Comparison of ENCODE assay signal across 28 cellular contexts in the genomic region with DNA sequence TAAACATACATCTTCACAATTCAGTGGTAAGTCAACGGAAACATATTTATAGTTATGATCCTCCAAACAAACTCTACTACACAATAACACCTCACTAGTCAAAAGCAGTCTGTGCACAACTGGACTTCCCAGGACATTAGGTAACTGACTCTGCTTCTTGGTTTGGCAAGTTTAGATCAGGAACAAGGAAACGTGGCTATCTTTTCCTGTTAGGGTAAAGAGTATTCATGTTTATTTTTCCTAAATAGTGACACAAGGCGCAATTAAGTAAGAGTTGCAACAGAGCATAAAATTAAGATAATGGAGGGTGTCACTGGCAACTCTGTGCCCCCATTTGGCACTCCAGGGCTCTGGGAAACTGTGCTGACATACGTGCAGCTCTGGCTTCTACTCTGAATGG.
A peak's percentile ranks its signal among the peaks of the same experiment; 100 is the strongest.
DNase-seq lines count a peak whose midpoint lies in the region; ATAC-seq, FAIRE-seq and TF ChIP-seq lines count a peak whose summit lies in the region.
"Had no signal": no experiment of that assay in that cellular context is flagged by ENCODE, and none has a peak within 500 bp of the region (broad histone marks: within the 10 kb centered on the region; RNA-seq: fewer than 3 reads in every experiment).

No MANE protein-coding gene starts in this region.

- H3K9me3 ChIP-seq in Peyer's patch (no peaks in the 10 kb centered on the region), hepatocyte (ENCODE audit: low read depth) (no peaks in the 10 kb centered on the region), pancreas (no peaks in the 10 kb centered on the region)

- H3K9me3 Mint-ChIP-seq in stimulated activated memory B cell treated with anti-CD40 and anti-IgM and Interleukin-4, amounts not matched to agents 10 μg/mL and 1 μg/mL and 100 μg/mL, for 72 hours: no peaks in the 10 kb centered on the region
- H3K9me3 Mint-ChIP-seq: CD8-positive, alpha-beta memory T cell had no signal

- no peaks in the 10 kb centered on the region for H4K20me1 ChIP-seq in hepatocyte (ENCODE audit: insufficient read depth, poor library complexity, severe bottlenecking)

- no peaks in the 10 kb centered on the region for H3K79me2 ChIP-seq in hepatocyte

- intact Hi-C loops in pancreas (cut with DNase I): no loop called here

- H3K27me3 ChIP-seq in Peyer's patch (no peaks in the 10 kb centered on the region), hepatocyte (no peaks in the 10 kb centered on the region), pancreas (no peaks in the 10 kb centered on the region)

- no peaks in the 10 kb centered on the region for H3K36me3 Mint-ChIP-seq in stimulated activated memory B cell treated with anti-CD40 and anti-IgM and Interleukin-4, amounts not matched to agents 10 μg/mL and 1 μg/mL and 100 μg/mL, for 72 hours
- H3K36me3 Mint-ChIP-seq: CD14-positive monocyte had no signal

- no peak for FAIRE-seq in pancreas (lab: Jason Lieb, UNC)
- FAIRE-seq: GM12878, GM19239, RCC 7860 had no signal

- H3K27ac Mint-ChIP-seq in stimulated activated memory B cell treated with anti-CD40 and anti-IgM and Interleukin-4, amounts not matched to agents 10 μg/mL and 1 μg/mL and 100 μg/mL, for 72 hours: no peak overlapping the region
- H3K27ac Mint-ChIP-seq: CD14-positive monocyte; CD8-positive, alpha-beta memory T cell had no signal

- H3K4me1 ChIP-seq in Peyer's patch (peaks cover 0 to 20% (median 0%) of the 10 kb centered on the region in 4 donors), hepatocyte (ENCODE audit: insufficient read depth) (peaks cover 4% of the 10 kb centered on the region), pancreas (peaks cover 0 to 4% (median 0%) of the 10 kb centered on the region in 3 donors)

- no peak for TF ChIP-seq POLR2A in Peyer's patch (IDR thresholded peaks at IDR 0.05)

- H3K9me2 ChIP-seq in hepatocyte (replicated peaks; ENCODE audit: insufficient read depth): no peaks in the 10 kb centered on the region

- ATAC-seq in pancreas: peak in 3 of 4 donors; percentile 14 to 32 (median 21)
- ATAC-seq in stimulated activated memory B cell treated with anti-CD40 and anti-IgM and Interleukin-4, amounts not matched to agents 10 μg/mL and 1 μg/mL and 100 μg/mL, for 72 hours: no peak
- ATAC-seq: GM12878, HCT116 had no signal

- DNase-seq in HT-29 (ENCODE audit: low spot score): peak; percentile 52
- no peak for DNase-seq in Peyer's patch
- DNase-seq in hepatocyte (ENCODE audit: low spot score): no peak
- DNase-seq in pancreas: no peak
- DNase-seq in HuH-7 (ENCODE audit: low spot score): no peak
- no peak for DNase-seq in stimulated activated CD4-positive, alpha-beta T cell treated with anti-CD3 and anti-CD28 coated beads, Interleukin-1b, Interleukin-23, amount 100 ng/mL, for 48 hours
- DNase-seq in effector CD8-positive, alpha-beta T cell (lab: John Stamatoyannopoulos, UW): no peak
- DNase-seq: CD8-positive, alpha-beta memory T cell; DMS 273 treated with DMSO at 0.1 percent for 48 hours; DMS79; EL; GDM1; NCI-H1092; NCI-H1417 treated with DMSO at 0.1 percent for 48 hours; NCI-H1694 treated with DMSO at 0.1 percent for 48 hours; NCI-H2081 treated with DMSO at 0.1 percent for 48 hours; NCI-H2171; NCI-H345; NCI-H510A treated with DMSO at 0.1 percent for 48 hours; NCI-H774; SIG-M5 had no signal

- TF ChIP-seq CTCF in Peyer's patch (IDR thresholded peaks at IDR 0.05) (no peak), hepatocyte (IDR thresholded peaks at IDR 0.05; ENCODE audit: poor library complexity) (no peak), pancreas (IDR thresholded peaks at IDR 0.05) (no peak)

- peaks cover 26% of the 10 kb centered on the region for H3K27me3 Mint-ChIP-seq in stimulated activated memory B cell treated with anti-CD40 and anti-IgM and Interleukin-4, amounts not matched to agents 10 μg/mL and 1 μg/mL and 100 μg/mL, for 72 hours

- H3K27ac ChIP-seq in Peyer's patch (peak overlapping the region in 3 of 4 donors; percentile 47 to 79 (median 67)), hepatocyte (peak overlapping the region; percentile 17), pancreas (no peak overlapping the region)
- H3K27ac ChIP-seq: SK-N-MC had no signal

- no peak overlapping the region for H3K4me3 ChIP-seq in Peyer's patch
- no peak overlapping the region for H3K4me3 ChIP-seq in hepatocyte
- no peak overlapping the region for H3K4me3 ChIP-seq in pancreas
- H3K4me3 ChIP-seq: GM12878, SK-N-MC had no signal

- H3K4me1 Mint-ChIP-seq in stimulated activated memory B cell treated with anti-CD40 and anti-IgM and Interleukin-4, amounts not matched to agents 10 μg/mL and 1 μg/mL and 100 μg/mL, for 72 hours: no peaks in the 10 kb centered on the region
- H3K4me1 Mint-ChIP-seq: CD14-positive monocyte; CD8-positive, alpha-beta memory T cell had no signal

- no peak overlapping the region for H3K4me3 Mint-ChIP-seq in stimulated activated memory B cell treated with anti-CD40 and anti-IgM and Interleukin-4, amounts not matched to agents 10 μg/mL and 1 μg/mL and 100 μg/mL, for 72 hours
- H3K4me3 Mint-ChIP-seq: CD14-positive monocyte; CD8-positive, alpha-beta memory T cell had no signal

- no peak overlapping the region for H2AFZ ChIP-seq in hepatocyte

- H3K36me3 ChIP-seq in Peyer's patch (no peaks in the 10 kb centered on the region), hepatocyte (replicated peaks; ENCODE audit: insufficient read depth, low read depth) (no peaks in the 10 kb centered on the region), pancreas (no peaks in the 10 kb centered on the region)

- H3K4me2 ChIP-seq in hepatocyte: no peak overlapping the region

- WGBS in hepatocyte (ENCODE audit: low lambda C conversion rate, missing lambda C conversion rate): 86% methylated on average over 4 of the region's 4 CpGs
- 84 to 90% methylated on average over 4 of the region's 4 CpGs for WGBS in pancreas, 2 donors

Comparison
In these comparisons a context has a peak if more than half of its experiments do, and no peak if none do; other contexts are left out.
1. H3K27ac ChIP-seq: peak in Peyer's patch (3 of 4) and hepatocyte (single experiment); none in pancreas (0 of 4).